Comparison of ENCODE assay signal across 1 cellular context in the genomic region with DNA sequence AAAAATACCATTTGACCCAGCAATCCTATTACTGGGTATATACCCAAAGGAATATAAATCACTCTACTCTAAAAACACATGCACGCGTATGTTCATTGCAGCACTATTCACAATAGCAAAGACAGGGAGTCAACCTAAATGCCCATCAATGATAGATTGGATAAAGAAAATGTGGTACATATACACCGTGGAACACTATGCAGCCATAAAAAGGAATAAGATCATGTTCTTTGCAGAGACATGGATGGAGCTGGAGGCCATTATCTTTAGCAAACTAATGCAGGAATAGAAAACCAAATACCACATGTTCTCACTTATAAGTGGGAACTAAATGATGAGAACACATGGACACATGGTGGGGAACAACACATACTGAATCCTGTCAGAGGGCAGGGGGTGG. TPM values are rescaled to one million over a fixed set of nuclear protein-coding genes. Genes with fewer than 3 reads are reported as not detected.
"Had no signal": no experiment of that assay in that cellular context is flagged by ENCODE, and none has a peak within 500 bp of the region (broad histone marks: within the 10 kb centered on the region; RNA-seq: fewer than 3 reads in every experiment).

No MANE protein-coding gene starts in this region.

RNA-seq across cellular contexts. Expression of a gene that starts 23.6 kb away (rescaled TPM):
- total RNA-seq: H7 had no signal
